In the genomic region with DNA sequence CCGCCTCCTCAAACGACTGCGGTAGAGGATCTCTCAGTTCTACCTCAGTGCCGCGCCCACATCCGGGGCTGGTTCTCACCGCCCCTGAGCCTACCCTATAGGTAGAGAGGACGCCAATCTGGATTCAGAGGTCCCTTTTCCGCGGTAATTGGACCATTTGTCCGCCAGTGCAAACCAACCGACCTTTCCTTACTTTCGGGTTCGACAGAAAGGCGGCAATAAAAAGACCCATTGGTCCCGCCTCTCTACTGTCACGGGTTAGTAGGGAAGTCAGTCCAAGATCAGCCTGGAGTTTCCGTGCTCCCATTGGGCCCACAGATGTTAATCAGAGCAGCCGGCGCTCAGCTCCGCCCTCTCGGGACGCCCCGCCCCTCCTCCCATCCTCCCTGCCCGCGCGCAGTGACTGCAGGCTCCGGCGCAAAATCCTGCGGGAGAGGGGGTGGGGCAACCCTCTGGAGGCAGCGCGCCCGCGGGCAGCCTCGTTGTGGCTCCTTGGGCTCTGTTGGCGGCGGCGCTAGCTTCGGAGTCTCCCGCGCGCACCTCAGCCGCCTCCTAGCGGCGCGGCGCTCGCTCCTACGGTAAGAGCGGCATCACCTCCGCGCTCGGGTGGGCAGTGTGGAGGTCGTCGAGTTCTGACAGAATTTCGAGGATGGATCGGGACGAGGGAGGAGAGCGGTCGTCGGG, we compare ENCODE assay signal across 1 cellular context.
A peak's percentile ranks its signal among the peaks of the same experiment; 100 is the strongest.
TF ChIP-seq lines count a peak whose summit lies in the region.

Gene PHTF2 (plus strand): TSS at position 380 of the 684 bp plus-strand sequence.
A gene with protein sequence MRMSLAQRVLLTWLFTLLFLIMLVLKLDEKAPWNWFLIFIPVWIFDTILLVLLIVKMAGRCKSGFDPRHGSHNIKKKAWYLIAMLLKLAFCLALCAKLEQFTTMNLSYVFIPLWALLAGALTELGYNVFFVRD (minus strand): TSS at position 41 of the 684 bp plus-strand sequence. CDS start 4,061 bp downstream, outside the sequence.

TF ChIP-seq in K562, 482 proteins besides CTCF, POLR2A, EP300 and RAD21 (continued from another document and continues in another):
- TF ChIP-seq, protein P1, sequence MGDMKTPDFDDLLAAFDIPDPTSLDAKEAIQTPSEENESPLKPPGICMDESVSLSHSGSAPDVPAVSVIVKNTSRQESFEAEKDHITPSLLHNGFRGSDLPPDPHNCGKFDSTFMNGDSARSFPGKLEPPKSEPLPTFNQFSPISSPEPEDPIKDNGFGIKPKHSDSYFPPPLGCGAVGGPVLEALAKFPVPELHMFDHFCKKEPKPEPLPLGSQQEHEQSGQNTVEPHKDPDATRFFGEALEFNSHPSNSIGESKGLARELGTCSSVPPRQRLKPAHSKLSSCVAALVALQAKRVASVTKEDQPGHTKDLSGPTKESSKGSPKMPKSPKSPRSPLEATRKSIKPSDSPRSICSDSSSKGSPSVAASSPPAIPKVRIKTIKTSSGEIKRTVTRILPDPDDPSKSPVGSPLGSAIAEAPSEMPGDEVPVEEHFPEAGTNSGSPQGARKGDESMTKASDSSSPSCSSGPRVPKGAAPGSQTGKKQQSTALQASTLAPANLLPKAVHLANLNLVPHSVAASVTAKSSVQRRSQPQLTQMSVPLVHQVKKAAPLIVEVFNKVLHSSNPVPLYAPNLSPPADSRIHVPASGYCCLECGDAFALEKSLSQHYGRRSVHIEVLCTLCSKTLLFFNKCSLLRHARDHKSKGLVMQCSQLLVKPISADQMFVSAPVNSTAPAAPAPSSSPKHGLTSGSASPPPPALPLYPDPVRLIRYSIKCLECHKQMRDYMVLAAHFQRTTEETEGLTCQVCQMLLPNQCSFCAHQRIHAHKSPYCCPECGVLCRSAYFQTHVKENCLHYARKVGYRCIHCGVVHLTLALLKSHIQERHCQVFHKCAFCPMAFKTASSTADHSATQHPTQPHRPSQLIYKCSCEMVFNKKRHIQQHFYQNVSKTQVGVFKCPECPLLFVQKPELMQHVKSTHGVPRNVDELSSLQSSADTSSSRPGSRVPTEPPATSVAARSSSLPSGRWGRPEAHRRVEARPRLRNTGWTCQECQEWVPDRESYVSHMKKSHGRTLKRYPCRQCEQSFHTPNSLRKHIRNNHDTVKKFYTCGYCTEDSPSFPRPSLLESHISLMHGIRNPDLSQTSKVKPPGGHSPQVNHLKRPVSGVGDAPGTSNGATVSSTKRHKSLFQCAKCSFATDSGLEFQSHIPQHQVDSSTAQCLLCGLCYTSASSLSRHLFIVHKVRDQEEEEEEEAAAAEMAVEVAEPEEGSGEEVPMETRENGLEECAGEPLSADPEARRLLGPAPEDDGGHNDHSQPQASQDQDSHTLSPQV (IDR thresholded peaks at IDR 0.05), result no peak
- TF ChIP-seq ZBTB17 (CRISPR knock-in tag; IDR thresholded peaks at IDR 0.05) (peak; percentile 71; the same call in 1 of the 2 replicates), CBX2 (IDR thresholded peaks at IDR 0.05; ENCODE audit: insufficient read depth, low read length, poor library complexity, severe bottlenecking) (no peak), POLR3G (IDR thresholded peaks at IDR 0.05; ENCODE audit: extremely low read depth, insufficient read length, insufficient replicate concordance) (no peak), ZNF184 (CRISPR knock-in tag; IDR thresholded peaks at IDR 0.05) (no peak), MAFK (IDR thresholded peaks at IDR 0.05; ENCODE audit: low read length) (no peak), SIN3B (IDR thresholded peaks at IDR 0.05; ENCODE audit: low read depth) (0 out of 2 replicates have a peak, but pooled peaks have one; percentile 21), TGIF2 (CRISPR knock-in tag; IDR thresholded peaks at IDR 0.05) (0 out of 2 replicates have a peak, but pooled peaks have one; percentile 72), KDM5B (IDR thresholded peaks at IDR 0.05; ENCODE audit: insufficient replicate concordance, low read depth, low read length) (peak; percentile 41), POLR2AphosphoS5 (IDR thresholded peaks at IDR 0.05; ENCODE audit: control insufficient read depth, insufficient read depth, low read depth, low read length) (peak; percentile 57), ZFPM2 (CRISPR knock-in tag; IDR thresholded peaks at IDR 0.05) (no peak), ESRRA (IDR thresholded peaks at IDR 0.05; ENCODE audit: borderline replicate concordance, low read depth) (peak; percentile 44; the same call in 1 of the 2 replicates), KLF16 (IDR thresholded peaks at IDR 0.05) (no peak), ZFP91 (CRISPR knock-in tag; IDR thresholded peaks at IDR 0.05) (no peak), ZNF3 (CRISPR knock-in tag; IDR thresholded peaks at IDR 0.05) (no peak), ZNF444 (CRISPR knock-in tag; IDR thresholded peaks at IDR 0.05) (no peak), GATA2 (CRISPR knock-in tag; IDR thresholded peaks at IDR 0.05) (peak; percentile 54; the same call in 1 of the 2 replicates), ARID4B (CRISPR knock-in tag; IDR thresholded peaks at IDR 0.05) (no peak), ZNF583 (CRISPR knock-in tag; IDR thresholded peaks at IDR 0.05) (peak; percentile 40; the same call in 1 of the 2 replicates), ZNF76 (CRISPR knock-in tag; IDR thresholded peaks at IDR 0.05; ENCODE audit: borderline replicate concordance) (no peak), ZNF24 (IDR thresholded peaks at IDR 0.05) (0 out of 2 replicates have a peak, but pooled peaks have one; percentile 35), NFRKB (IDR thresholded peaks at IDR 0.05; ENCODE audit: low read depth) (no peak), ZC3H11A (IDR thresholded peaks at IDR 0.05; ENCODE audit: low read depth, low read length) (no peak), ARID1B (IDR thresholded peaks at IDR 0.05) (0 out of 2 replicates have a peak, but pooled peaks have one; percentile 6), PML (IDR thresholded peaks at IDR 0.05; ENCODE audit: low read length) (no peak; the same call in 1 of the 2 replicates), HNRNPUL1 (IDR thresholded peaks at IDR 0.05; ENCODE audit: low read length) (no peak), SP2 (IDR thresholded peaks at IDR 0.05; ENCODE audit: extremely low read depth, low read depth, low read length, poor library complexity, severe bottlenecking) (peak; percentile 88), CCNT2 (IDR thresholded peaks at IDR 0.05; ENCODE audit: borderline replicate concordance, extremely low read depth, insufficient read length, low read depth, low read length) (peak; percentile 95), CBX5 (IDR thresholded peaks at IDR 0.05; ENCODE audit: borderline replicate concordance, low read depth) (0 out of 2 replicates have a peak, but pooled peaks have one; percentile 37), SUPT5H (IDR thresholded peaks at IDR 0.05) (peak; percentile 61), CBX1 (IDR thresholded peaks at IDR 0.05; ENCODE audit: low read depth) (peak; percentile 71)
- TF ChIP-seq, protein P2, sequence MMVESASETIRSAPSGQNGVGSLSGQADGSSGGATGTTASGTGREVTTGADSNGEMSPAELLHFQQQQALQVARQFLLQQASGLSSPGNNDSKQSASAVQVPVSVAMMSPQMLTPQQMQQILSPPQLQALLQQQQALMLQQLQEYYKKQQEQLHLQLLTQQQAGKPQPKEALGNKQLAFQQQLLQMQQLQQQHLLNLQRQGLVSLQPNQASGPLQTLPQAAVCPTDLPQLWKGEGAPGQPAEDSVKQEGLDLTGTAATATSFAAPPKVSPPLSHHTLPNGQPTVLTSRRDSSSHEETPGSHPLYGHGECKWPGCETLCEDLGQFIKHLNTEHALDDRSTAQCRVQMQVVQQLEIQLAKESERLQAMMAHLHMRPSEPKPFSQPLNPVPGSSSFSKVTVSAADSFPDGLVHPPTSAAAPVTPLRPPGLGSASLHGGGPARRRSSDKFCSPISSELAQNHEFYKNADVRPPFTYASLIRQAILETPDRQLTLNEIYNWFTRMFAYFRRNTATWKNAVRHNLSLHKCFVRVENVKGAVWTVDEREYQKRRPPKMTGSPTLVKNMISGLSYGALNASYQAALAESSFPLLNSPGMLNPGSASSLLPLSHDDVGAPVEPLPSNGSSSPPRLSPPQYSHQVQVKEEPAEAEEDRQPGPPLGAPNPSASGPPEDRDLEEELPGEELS (CRISPR knock-in tag; IDR thresholded peaks at IDR 0.05; ENCODE audit: borderline replicate concordance), result 0 out of 2 replicates have a peak, but pooled peaks have one; percentile 22
- TF ChIP-seq, protein P3, sequence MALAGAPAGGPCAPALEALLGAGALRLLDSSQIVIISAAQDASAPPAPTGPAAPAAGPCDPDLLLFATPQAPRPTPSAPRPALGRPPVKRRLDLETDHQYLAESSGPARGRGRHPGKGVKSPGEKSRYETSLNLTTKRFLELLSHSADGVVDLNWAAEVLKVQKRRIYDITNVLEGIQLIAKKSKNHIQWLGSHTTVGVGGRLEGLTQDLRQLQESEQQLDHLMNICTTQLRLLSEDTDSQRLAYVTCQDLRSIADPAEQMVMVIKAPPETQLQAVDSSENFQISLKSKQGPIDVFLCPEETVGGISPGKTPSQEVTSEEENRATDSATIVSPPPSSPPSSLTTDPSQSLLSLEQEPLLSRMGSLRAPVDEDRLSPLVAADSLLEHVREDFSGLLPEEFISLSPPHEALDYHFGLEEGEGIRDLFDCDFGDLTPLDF (CRISPR knock-in tag; IDR thresholded peaks at IDR 0.05), result peak; percentile 81
- TF ChIP-seq, protein P4, sequence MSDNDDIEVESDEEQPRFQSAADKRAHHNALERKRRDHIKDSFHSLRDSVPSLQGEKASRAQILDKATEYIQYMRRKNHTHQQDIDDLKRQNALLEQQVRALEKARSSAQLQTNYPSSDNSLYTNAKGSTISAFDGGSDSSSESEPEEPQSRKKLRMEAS (CRISPR knock-in tag; IDR thresholded peaks at IDR 0.05), result peak; percentile 52
- TF ChIP-seq, protein P5, sequence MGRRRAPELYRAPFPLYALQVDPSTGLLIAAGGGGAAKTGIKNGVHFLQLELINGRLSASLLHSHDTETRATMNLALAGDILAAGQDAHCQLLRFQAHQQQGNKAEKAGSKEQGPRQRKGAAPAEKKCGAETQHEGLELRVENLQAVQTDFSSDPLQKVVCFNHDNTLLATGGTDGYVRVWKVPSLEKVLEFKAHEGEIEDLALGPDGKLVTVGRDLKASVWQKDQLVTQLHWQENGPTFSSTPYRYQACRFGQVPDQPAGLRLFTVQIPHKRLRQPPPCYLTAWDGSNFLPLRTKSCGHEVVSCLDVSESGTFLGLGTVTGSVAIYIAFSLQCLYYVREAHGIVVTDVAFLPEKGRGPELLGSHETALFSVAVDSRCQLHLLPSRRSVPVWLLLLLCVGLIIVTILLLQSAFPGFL (CRISPR knock-in tag; IDR thresholded peaks at IDR 0.05), result no peak
- TF ChIP-seq, protein P6, sequence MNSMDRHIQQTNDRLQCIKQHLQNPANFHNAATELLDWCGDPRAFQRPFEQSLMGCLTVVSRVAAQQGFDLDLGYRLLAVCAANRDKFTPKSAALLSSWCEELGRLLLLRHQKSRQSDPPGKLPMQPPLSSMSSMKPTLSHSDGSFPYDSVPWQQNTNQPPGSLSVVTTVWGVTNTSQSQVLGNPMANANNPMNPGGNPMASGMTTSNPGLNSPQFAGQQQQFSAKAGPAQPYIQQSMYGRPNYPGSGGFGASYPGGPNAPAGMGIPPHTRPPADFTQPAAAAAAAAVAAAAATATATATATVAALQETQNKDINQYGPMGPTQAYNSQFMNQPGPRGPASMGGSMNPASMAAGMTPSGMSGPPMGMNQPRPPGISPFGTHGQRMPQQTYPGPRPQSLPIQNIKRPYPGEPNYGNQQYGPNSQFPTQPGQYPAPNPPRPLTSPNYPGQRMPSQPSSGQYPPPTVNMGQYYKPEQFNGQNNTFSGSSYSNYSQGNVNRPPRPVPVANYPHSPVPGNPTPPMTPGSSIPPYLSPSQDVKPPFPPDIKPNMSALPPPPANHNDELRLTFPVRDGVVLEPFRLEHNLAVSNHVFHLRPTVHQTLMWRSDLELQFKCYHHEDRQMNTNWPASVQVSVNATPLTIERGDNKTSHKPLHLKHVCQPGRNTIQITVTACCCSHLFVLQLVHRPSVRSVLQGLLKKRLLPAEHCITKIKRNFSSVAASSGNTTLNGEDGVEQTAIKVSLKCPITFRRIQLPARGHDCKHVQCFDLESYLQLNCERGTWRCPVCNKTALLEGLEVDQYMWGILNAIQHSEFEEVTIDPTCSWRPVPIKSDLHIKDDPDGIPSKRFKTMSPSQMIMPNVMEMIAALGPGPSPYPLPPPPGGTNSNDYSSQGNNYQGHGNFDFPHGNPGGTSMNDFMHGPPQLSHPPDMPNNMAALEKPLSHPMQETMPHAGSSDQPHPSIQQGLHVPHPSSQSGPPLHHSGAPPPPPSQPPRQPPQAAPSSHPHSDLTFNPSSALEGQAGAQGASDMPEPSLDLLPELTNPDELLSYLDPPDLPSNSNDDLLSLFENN (IDR thresholded peaks at IDR 0.05; ENCODE audit: low read depth in 2 of 2, low read length in 2 of 2), result no peak
